Comparison of ENCODE assay signal across 23 cellular contexts in genomic region chr11:35722641-35723040, GRCh38.
"Had no signal": no experiment of that assay in that cellular context is flagged by ENCODE, and none has a peak within 500 bp of the region (broad histone marks: within the 10 kb centered on the region; RNA-seq: fewer than 3 reads in every experiment).

No MANE protein-coding gene starts in this region.

- H3K4me1 Mint-ChIP-seq: nephron had no signal

- H3K9me3 ChIP-seq: neutrophil, pancreas, psoas muscle, right atrium auricular region, testis, vagina had no signal

- FAIRE-seq: pancreas had no signal

- H3K27ac Mint-ChIP-seq: activated CD8-positive, alpha-beta T cell treated with anti-CD3 and anti-CD28 coated beads, Interleukin-2, amount 10 ng/mL, durations not matched to agents 7 days and 5 days; activated T-helper 17 cell treated with anti-CD3 and anti-CD28 coated beads, Interleukin-2, amount 50 U/mL, for 72 hours; nephron; type B pancreatic cell had no signal

- H3K27me3 ChIP-seq: neutrophil, pancreas, right atrium auricular region, testis, vagina had no signal

- H3K4me3 ChIP-seq: pancreas, psoas muscle, right atrium auricular region, testis, vagina had no signal

- H3K4me3 Mint-ChIP-seq: activated CD8-positive, alpha-beta T cell treated with anti-CD3 and anti-CD28 coated beads, Interleukin-2, amount 10 ng/mL, durations not matched to agents 7 days and 5 days; activated T-helper 17 cell treated with anti-CD3 and anti-CD28 coated beads, Interleukin-2, amount 50 U/mL, for 72 hours; nephron; type B pancreatic cell had no signal

- H3K27me3 Mint-ChIP-seq: activated T-helper 17 cell treated with anti-CD3 and anti-CD28 coated beads, Interleukin-2, amount 50 U/mL, for 72 hours; brain; type B pancreatic cell had no signal

- H3K36me3 ChIP-seq: neutrophil had no signal

- DNase-seq: activated CD4-positive, alpha-beta T cell treated with anti-CD3 and anti-CD28 coated beads, Interleukin-2, amount 50 U/mL, for 1 hour; activated CD4-positive, CD25-positive, alpha-beta regulatory T cell treated with anti-CD3 and anti-CD28 coated beads, Interleukin-2, amount 50 U/mL, for 72 hours; activated CD8-positive, alpha-beta T cell treated with anti-CD3 and anti-CD28 coated beads, Interleukin-2, amount 10 ng/mL, durations not matched to agents 7 days and 5 days; aorta; caudate nucleus; dermis blood vessel endothelial cell; effector CD8-positive, alpha-beta T cell; erythroblast; foreskin fibroblast; pancreas; psoas muscle; stimulated activated CD4-positive, alpha-beta T cell treated with anti-CD3 and anti-CD28 coated beads, Interleukin-12 subunit alpha, Interleukin-12 subunit beta, amount 100 ng/mL, for 4 hours; stimulated activated CD4-positive, alpha-beta T cell treated with anti-CD3 and anti-CD28 coated beads, Interleukin-1b, Interleukin-23, amount 100 ng/mL, for 48 hours; stimulated activated naive CD4-positive, alpha-beta T cell; testis had no signal

- ATAC-seq: activated CD8-positive, alpha-beta T cell treated with anti-CD3 and anti-CD28 coated beads, Interleukin-2, amount 10 ng/mL, durations not matched to agents 7 days and 5 days; activated naive CD4-positive, alpha-beta T cell treated with anti-CD3 and anti-CD28 coated beads, Interleukin-2, amount 50 U/mL, for 72 hours; activated T-helper 17 cell treated with anti-CD3 and anti-CD28 coated beads, Interleukin-2, amount 50 U/mL, for 72 hours; psoas muscle had no signal

- H3K27ac ChIP-seq: neutrophil, pancreas, psoas muscle, right atrium auricular region, vagina had no signal

- H3K9me3 Mint-ChIP-seq: activated T-helper 17 cell treated with anti-CD3 and anti-CD28 coated beads, Interleukin-2, amount 50 U/mL, for 72 hours; brain had no signal
